ENCODE assay signal across 8 cellular contexts in genomic region chr14:24481622-24482324, GRCh38. TPM values are rescaled to one million over a fixed set of nuclear protein-coding genes. Genes with fewer than 3 reads are reported as not detected.
A peak's percentile ranks its signal among the peaks of the same experiment; 100 is the strongest.
DNase-seq lines count a peak whose midpoint lies in the region; ATAC-seq, FAIRE-seq and TF ChIP-seq lines count a peak whose summit lies in the region.

No MANE protein-coding gene starts in this region.

- no peaks in the 10 kb centered on the region for H3K27me3 Mint-ChIP-seq in astrocyte (ENCODE audit: low read depth, unreplicated experiment)

- H3K4me2 ChIP-seq in SK-N-SH, result no peak overlapping the region
- H3K4me2 ChIP-seq in astrocyte (ENCODE audit: low read length), result no peak overlapping the region

- H3K27ac ChIP-seq in SK-N-SH (ENCODE audit: low read depth in 2 of 2, low read length in 1 of 2) (no peak overlapping the region), astrocyte (ENCODE audit: low read depth, low read length) (no peak overlapping the region)

- H3K4me1 Mint-ChIP-seq in astrocyte (ENCODE audit: low read depth, unreplicated experiment), result peaks cover 2% of the 10 kb centered on the region

- H3K4me1 ChIP-seq in SK-N-SH (ENCODE audit: control insufficient read depth in 1 of 2, insufficient read depth in 2 of 2, low read depth in 1 of 2, low read length in 1 of 2) (no peaks in the 10 kb centered on the region; a peak in 1 of 4 replicates), astrocyte (ENCODE audit: insufficient read depth, low read length) (no peaks in the 10 kb centered on the region)

- H3K4me3 ChIP-seq in SK-N-SH (ENCODE audit: low read depth in 2 of 2, low read length in 1 of 2), result no peak overlapping the region
- no peak overlapping the region for H3K4me3 ChIP-seq in astrocyte (ENCODE audit: insufficient read depth, low read depth, low read length)

- POLR2A ChIA-PET in SK-N-SH (lab: Yijun Ruan, JAX), result no interaction called here

- H3K27me3 ChIP-seq in SK-N-SH (ENCODE audit: insufficient read depth) (no peaks in the 10 kb centered on the region), astrocyte (ENCODE audit: insufficient read depth, low read length) (no peaks in the 10 kb centered on the region)

- DNase-seq in CD1c-positive myeloid dendritic cell (ENCODE audit: extremely low spot score), result peak; percentile 34
- peak; percentile 77 for DNase-seq in SK-N-SH
- no peak for DNase-seq in astrocyte (ENCODE audit: low read depth)
- DNase-seq in left lobe of liver (ENCODE audit: low spot score), result no peak
- peak; percentile 71 for DNase-seq in stimulated activated naive CD8-positive, alpha-beta T cell treated with anti-CD3 and anti-CD28 coated beads, Interleukin-15, Interleukin-2, amounts not matched to agents 100 U/mL and 50 U/mL, for 24 hours
- DNase-seq in MV-4-11 (lab: John Stamatoyannopoulos, UW), result no peak

- no peak overlapping the region for H3K9ac ChIP-seq in SK-N-SH
- no peak overlapping the region for H3K9ac ChIP-seq in astrocyte (ENCODE audit: low read length)

- no peak overlapping the region for H3K4me3 Mint-ChIP-seq in astrocyte (ENCODE audit: unreplicated experiment)

- TF ChIP-seq CTCF in SK-N-SH (IDR thresholded peaks at IDR 0.05) (peak; percentile 59), astrocyte (IDR thresholded peaks at IDR 0.05; ENCODE audit: insufficient read depth, low read depth, low read length) (peak; percentile 24)

- CTCF ChIA-PET in SK-N-SH (lab: Yijun Ruan, JAX), result interaction anchor here (1.0 to 1.5 kb wide), 4 partner anchors 8 to 24 kb away, joined by 3 to 5 read pairs (median 4); no protein-coding TSS in a partner anchor

- WGBS in SK-N-SH (ENCODE audit: low lambda C conversion rate), result 38% methylated on average over 18 of the region's 23 CpGs

- no peaks in the 10 kb centered on the region for H4K20me1 ChIP-seq in SK-N-SH (ENCODE audit: insufficient read depth)
- H4K20me1 ChIP-seq in astrocyte (ENCODE audit: insufficient read depth, low read length), result no peaks in the 10 kb centered on the region

- FAIRE-seq in astrocyte (lab: Jason Lieb, UNC), result no peak

- H3K36me3 Mint-ChIP-seq in astrocyte (ENCODE audit: low read depth, unreplicated experiment), result peaks cover 6% of the 10 kb centered on the region

- no peaks in the 10 kb centered on the region for H3F3A ChIP-seq in SK-N-SH (replicated peaks; ENCODE audit: insufficient read depth)

- H3K36me3 ChIP-seq in SK-N-SH (replicated peaks in 1 of 2; ENCODE audit: control insufficient read depth in 1 of 2, insufficient read depth in 2 of 2, low read length in 1 of 2) (no peaks in the 10 kb centered on the region), astrocyte (ENCODE audit: insufficient read depth, low read length) (no peaks in the 10 kb centered on the region)

- peaks cover 8% of the 10 kb centered on the region for H3K9me3 Mint-ChIP-seq in astrocyte (ENCODE audit: unreplicated experiment)

- peak; percentile 57 for TF ChIP-seq RAD21 in SK-N-SH (IDR thresholded peaks at IDR 0.05; ENCODE audit: low read length)

- H3K79me2 ChIP-seq in SK-N-SH (ENCODE audit: insufficient read depth), result no peaks in the 10 kb centered on the region
- H3K79me2 ChIP-seq in astrocyte (ENCODE audit: insufficient read depth, low read length), result no peaks in the 10 kb centered on the region

- H3K27ac Mint-ChIP-seq in astrocyte (ENCODE audit: unreplicated experiment), result no peak overlapping the region

- TF ChIP-seq EP300 in SK-N-SH (IDR thresholded peaks at IDR 0.05; ENCODE audit: borderline replicate concordance in 1 of 2, low read depth in 1 of 2, low read length in 1 of 2), result no peak

- peak; percentile 96 for ATAC-seq in GM18867 (IDR thresholded peaks at IDR 0.05; ENCODE audit: unreplicated experiment)
- peak; percentile 85 for ATAC-seq in HG03460 (IDR thresholded peaks at IDR 0.05; ENCODE audit: unreplicated experiment)
- ATAC-seq in left lobe of liver, result peak; percentile 65
- ATAC-seq in stimulated activated naive CD8-positive, alpha-beta T cell treated with anti-CD3 and anti-CD28 coated beads, Interleukin-15, Interleukin-2, amounts not matched to agents 100 U/mL and 50 U/mL, for 24 hours, result peak; percentile 65

- H3K9me3 ChIP-seq in SK-N-SH (no peaks in the 10 kb centered on the region), astrocyte (ENCODE audit: insufficient read depth, low read depth, low read length) (no peaks in the 10 kb centered on the region)

- H2AFZ ChIP-seq in SK-N-SH (ENCODE audit: low read depth) (no peak overlapping the region; the same call in 1 of the 2 replicates), astrocyte (ENCODE audit: low read depth, low read length) (no peak overlapping the region)

- no peaks in the 10 kb centered on the region for H3K9me2 ChIP-seq in SK-N-SH

TF ChIP-seq in SK-N-SH, 30 proteins besides CTCF, POLR2A, EP300 and RAD21:
- TF ChIP-seq USF2 (IDR thresholded peaks at IDR 0.05; ENCODE audit: borderline replicate concordance, low read depth, low read length) (no peak), MXI1 (IDR thresholded peaks at IDR 0.05; ENCODE audit: low read depth, low read length) (no peak), SMC3 (IDR thresholded peaks at IDR 0.05; ENCODE audit: low read depth, low read length) (peak; percentile 26; the same call in 1 of the 2 replicates)

RNA-seq across cellular contexts. Expression of gene CMA1, which starts 26.3 kb away (rescaled TPM):
- polyA plus RNA-seq in SK-N-SH (2012; rRNA removed), result not detected in 2 replicates
- polyA plus RNA-seq in SK-N-SH (2012; cell fraction: cytosol; rRNA removed), result not detected in 2 replicates
- not detected in 2 replicates for polyA plus RNA-seq in SK-N-SH (2012; cell fraction: nucleus; rRNA removed)
- total RNA-seq in astrocyte, result not detected in 2 replicates
- not detected for total RNA-seq in left lobe of liver

RNA-seq across cellular contexts. Expression of gene SDR39U1, which starts 39.2 kb away (rescaled TPM):
- polyA plus RNA-seq in SK-N-SH (2012; rRNA removed), result 81.8 and 88.4 TPM in 2 replicates
- 41.3 and 52.9 TPM in 2 replicates for polyA plus RNA-seq in SK-N-SH (2012; cell fraction: cytosol; rRNA removed)
- polyA plus RNA-seq in SK-N-SH (2012; cell fraction: nucleus; rRNA removed), result 292 and 320 TPM in 2 replicates
- 27.6 and 28.1 TPM in 2 replicates for total RNA-seq in astrocyte
- total RNA-seq in left lobe of liver, result 32.4 TPM

RNA-seq across cellular contexts. Expression of gene KHNYN, which starts 52.0 kb away (rescaled TPM):
- polyA plus RNA-seq in SK-N-SH (2012; rRNA removed), result 18.3 and 21.8 TPM in 2 replicates
- polyA plus RNA-seq in SK-N-SH (2012; cell fraction: cytosol; rRNA removed), result 9.9 and 13.6 TPM in 2 replicates
- 43.9 and 56.3 TPM in 2 replicates for polyA plus RNA-seq in SK-N-SH (2012; cell fraction: nucleus; rRNA removed)
- total RNA-seq in astrocyte (45.5 and 50.5 TPM in 2 replicates), left lobe of liver (29.3 TPM)

RNA-seq across cellular contexts. Expression of gene CBLN3, which starts 52.3 kb away (rescaled TPM):
- polyA plus RNA-seq in SK-N-SH (2012; rRNA removed), result 1.8 TPM in 2 replicates
- 0.92 and 0.93 TPM in 2 replicates for polyA plus RNA-seq in SK-N-SH (2012; cell fraction: cytosol; rRNA removed)
- 12.6 and 14.2 TPM in 2 replicates for polyA plus RNA-seq in SK-N-SH (2012; cell fraction: nucleus; rRNA removed)
- 3.9 and 5.4 TPM in 2 replicates for total RNA-seq in astrocyte
- total RNA-seq in left lobe of liver, result 1.4 TPM

Comparison
In these comparisons a context has a peak if more than half of its experiments do, and no peak if none do; other contexts are left out.
1. DNase-seq: peak in CD1c-positive myeloid dendritic cell (single experiment), SK-N-SH (single experiment) and stimulated activated naive CD8-positive, alpha-beta T cell treated with anti-CD3 and anti-CD28 coated beads, Interleukin-15, Interleukin-2, amounts not matched to agents 100 U/mL and 50 U/mL, for 24 hours (single experiment); none in astrocyte (single experiment), left lobe of liver (single experiment) and MV-4-11 (single experiment).
2. Peak in every context shown above with its lines, with median percentiles within 50 percentile points of each other: ATAC-seq.